Comparison of ENCODE assay signal across 1 cellular context in genomic region chr19:40420766-40421467, GRCh38.
TF ChIP-seq lines count a peak whose summit lies in the region.

No MANE protein-coding gene starts in this region.

TF ChIP-seq in HepG2, 621 proteins besides CTCF, POLR2A, EP300 and RAD21 (continued from another document and continues in another):
- TF ChIP-seq PRDM15 (CRISPR knock-in tag; IDR thresholded peaks at IDR 0.05) (peak; percentile 58; the same call in 1 of the 2 replicates), SAFB2 (CRISPR knock-in tag; IDR thresholded peaks at IDR 0.05; ENCODE audit: borderline replicate concordance, low read depth) (0 out of 2 replicates have a peak, but pooled peaks have one; percentile 85), NCOA5 (CRISPR knock-in tag; IDR thresholded peaks at IDR 0.05) (no peak), DBP (CRISPR knock-in tag; IDR thresholded peaks at IDR 0.05; ENCODE audit: not compliant biosample characterization) (no peak), HOMEZ (CRISPR knock-in tag; IDR thresholded peaks at IDR 0.05; ENCODE audit: low read depth) (0 out of 2 replicates have a peak, but pooled peaks have one; percentile 40), SOX13 (IDR thresholded peaks at IDR 0.05) (no peak), SOX13 (CRISPR knock-in tag; conservative IDR thresholded peaks at IDR 0.05 in 1 of 2, IDR thresholded peaks at IDR 0.05 in 1 of 2) (peak in 1 of 2 experiments; percentile 60; a peak in 2 of 4 replicates), DDIT3 (CRISPR knock-in tag; IDR thresholded peaks at IDR 0.05) (no peak), ZNF543 (CRISPR knock-in tag; IDR thresholded peaks at IDR 0.05) (no peak), ZNF337 (CRISPR knock-in tag; IDR thresholded peaks at IDR 0.05; ENCODE audit: borderline replicate concordance, low read depth) (peak; percentile 63; the same call in 1 of the 2 replicates), ZKSCAN5 (CRISPR knock-in tag; IDR thresholded peaks at IDR 0.05) (no peak), PAX8 (CRISPR knock-in tag; IDR thresholded peaks at IDR 0.05; ENCODE audit: borderline replicate concordance) (no peak), ZNF569 (CRISPR knock-in tag; IDR thresholded peaks at IDR 0.05; ENCODE audit: borderline replicate concordance) (no peak), ZNF746 (CRISPR knock-in tag; IDR thresholded peaks at IDR 0.05) (peak; percentile 79), EZH2 (conservative IDR thresholded peaks at IDR 0.05; ENCODE audit: low read depth, low read length) (no peak), ZNF274 (CRISPR knock-in tag; IDR thresholded peaks at IDR 0.05) (peak; percentile 93), HINFP (CRISPR knock-in tag; IDR thresholded peaks at IDR 0.05; ENCODE audit: low read depth) (no peak), REL (CRISPR knock-in tag; conservative IDR thresholded peaks at IDR 0.05) (no peak), ZNF343 (CRISPR knock-in tag; IDR thresholded peaks at IDR 0.05) (no peak), PBX2 (CRISPR knock-in tag; IDR thresholded peaks at IDR 0.05) (no peak), PPARG (CRISPR knock-in tag; conservative IDR thresholded peaks at IDR 0.05) (no peak; the same call in 1 of the 2 replicates), ZNF563 (CRISPR knock-in tag; IDR thresholded peaks at IDR 0.05) (peak; percentile 77), ZBTB40 (IDR thresholded peaks at IDR 0.05) (no peak), ZBTB40 (CRISPR knock-in tag; IDR thresholded peaks at IDR 0.05) (peak; percentile 91), SYNCRIP (IDR thresholded peaks at IDR 0.05; ENCODE audit: insufficient read depth, low read depth, low read length) (no peak), SCMH1 (CRISPR knock-in tag; IDR thresholded peaks at IDR 0.05; ENCODE audit: borderline replicate concordance) (no peak), NPAS2 (CRISPR knock-in tag; IDR thresholded peaks at IDR 0.05; ENCODE audit: borderline replicate concordance) (no peak), PCBP2 (optimal IDR thresholded peaks at IDR 0.05; ENCODE audit: low read depth, low read length, poor library complexity, severe bottlenecking) (no peak), ZNF761 (CRISPR knock-in tag; conservative IDR thresholded peaks at IDR 0.05) (no peak; the same call in 1 of the 2 replicates), BRF2 (CRISPR knock-in tag; IDR thresholded peaks at IDR 0.05) (no peak), HMGXB4 (CRISPR knock-in tag; IDR thresholded peaks at IDR 0.05; ENCODE audit: borderline replicate concordance in 1 of 2, low read depth in 1 of 2) (peak; percentile 63 to 91; a peak in 3 of 4 replicates), ELK4 (CRISPR knock-in tag; IDR thresholded peaks at IDR 0.05; ENCODE audit: borderline replicate concordance) (peak; percentile 90; the same call in 1 of the 2 replicates)
